1 cellular context compared by ENCODE assay signal in the genomic region with DNA sequence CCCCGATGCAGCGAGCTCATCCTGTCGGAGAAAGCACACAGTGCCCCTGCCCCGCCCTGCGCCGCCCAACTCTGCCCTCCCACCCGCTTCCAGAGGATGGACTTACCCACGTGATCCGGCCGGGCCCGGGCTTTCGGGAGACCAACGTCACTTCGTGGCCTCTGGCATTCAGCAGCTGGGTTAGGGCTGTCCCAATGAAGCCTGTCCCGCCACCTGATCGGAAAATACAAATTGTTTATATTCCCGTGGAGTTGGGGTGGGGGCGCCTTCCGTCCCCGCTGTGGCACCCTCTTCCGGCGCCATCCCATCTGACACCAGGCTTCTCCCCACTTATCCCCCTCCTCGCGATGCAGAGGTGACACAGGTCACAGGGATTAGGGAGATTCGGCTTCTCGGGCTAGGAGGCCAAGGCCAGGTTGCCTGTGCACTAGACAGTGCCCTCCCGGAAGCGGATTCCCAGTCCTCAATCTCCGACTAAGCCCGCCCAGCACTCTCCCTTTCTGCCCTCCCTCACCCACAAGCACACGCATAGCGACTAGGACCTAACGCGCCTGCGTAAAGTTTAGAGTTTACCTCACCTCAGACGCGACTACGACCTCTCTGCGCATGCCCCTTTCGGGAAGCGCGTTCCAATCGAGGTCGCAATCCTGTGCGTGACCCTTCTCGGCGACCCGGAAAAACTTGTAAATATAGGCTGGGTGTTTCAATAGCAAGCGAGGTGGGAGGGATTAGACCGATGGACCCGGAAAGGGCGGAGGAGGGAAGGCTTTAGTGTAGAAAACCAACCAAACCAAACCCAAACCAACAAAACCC.
TF ChIP-seq lines count a peak whose summit lies in the region.

A gene with protein sequence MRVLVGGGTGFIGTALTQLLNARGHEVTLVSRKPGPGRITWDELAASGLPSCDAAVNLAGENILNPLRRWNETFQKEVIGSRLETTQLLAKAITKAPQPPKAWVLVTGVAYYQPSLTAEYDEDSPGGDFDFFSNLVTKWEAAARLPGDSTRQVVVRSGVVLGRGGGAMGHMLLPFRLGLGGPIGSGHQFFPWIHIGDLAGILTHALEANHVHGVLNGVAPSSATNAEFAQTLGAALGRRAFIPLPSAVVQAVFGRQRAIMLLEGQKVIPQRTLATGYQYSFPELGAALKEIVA (minus strand): TSS at position 537 of the 813 bp plus-strand sequence. CDS start 7 bp downstream, at position 530.

TF ChIP-seq in K562, 482 proteins besides CTCF, POLR2A, EP300 and RAD21 (continued from another document):
- TF ChIP-seq, protein P1, sequence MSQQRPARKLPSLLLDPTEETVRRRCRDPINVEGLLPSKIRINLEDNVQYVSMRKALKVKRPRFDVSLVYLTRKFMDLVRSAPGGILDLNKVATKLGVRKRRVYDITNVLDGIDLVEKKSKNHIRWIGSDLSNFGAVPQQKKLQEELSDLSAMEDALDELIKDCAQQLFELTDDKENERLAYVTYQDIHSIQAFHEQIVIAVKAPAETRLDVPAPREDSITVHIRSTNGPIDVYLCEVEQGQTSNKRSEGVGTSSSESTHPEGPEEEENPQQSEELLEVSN (IDR thresholded peaks at IDR 0.05; ENCODE audit: borderline replicate concordance in 1 of 2, extremely low read depth in 1 of 2, insufficient read depth in 1 of 2, insufficient read length in 1 of 2, low read depth in 1 of 2, low read length in 1 of 2, poor library complexity in 1 of 2, severe bottlenecking in 1 of 2) = peak in 1 of 2 experiments; percentile 68
- peak; percentile 43 for TF ChIP-seq JUND (IDR thresholded peaks at IDR 0.05; ENCODE audit: borderline replicate concordance, low read depth, low read length)
- no peak for TF ChIP-seq JUND (tag; IDR thresholded peaks at IDR 0.05; ENCODE audit: borderline replicate concordance, low read depth, low read length)
- 0 out of 2 replicates have a peak, but pooled peaks have one; percentile 18 for TF ChIP-seq HMBOX1 (IDR thresholded peaks at IDR 0.05)
- peak; percentile 48 for TF ChIP-seq RBBP5 (IDR thresholded peaks at IDR 0.05; ENCODE audit: borderline replicate concordance, insufficient read depth, low read length, poor library complexity, severe bottlenecking)
- TF ChIP-seq ETV1 (tag; conservative IDR thresholded peaks at IDR 0.05; ENCODE audit: low read depth) = peak; percentile 63
- no peak for TF ChIP-seq GATAD2B (IDR thresholded peaks at IDR 0.05; ENCODE audit: borderline replicate concordance)
- peak; percentile 23; the same call in 1 of the 2 replicates for TF ChIP-seq HDAC2 (IDR thresholded peaks at IDR 0.05)
- peak; percentile 53 for TF ChIP-seq SAP30 (IDR thresholded peaks at IDR 0.05; ENCODE audit: borderline replicate concordance, insufficient read depth, low read depth, low read length, poor library complexity, severe bottlenecking)
- no peak for TF ChIP-seq RFX5 (IDR thresholded peaks at IDR 0.05; ENCODE audit: low read depth, low read length)
- TF ChIP-seq L3MBTL2 (IDR thresholded peaks at IDR 0.05) = peak; percentile 56; the same call in 1 of the 2 replicates
- TF ChIP-seq MLLT1 (IDR thresholded peaks at IDR 0.05) = peak in 1 of 2 experiments; percentile 8; a peak in 1 of 4 replicates
- TF ChIP-seq MITF (IDR thresholded peaks at IDR 0.05) = no peak
- 0 out of 2 replicates have a peak, but pooled peaks have one; percentile 43 for TF ChIP-seq ZNF589 (CRISPR knock-in tag; IDR thresholded peaks at IDR 0.05; ENCODE audit: low read depth)
- TF ChIP-seq SNIP1 (IDR thresholded peaks at IDR 0.05; ENCODE audit: low read depth) = no peak
- TF ChIP-seq SIX5 (IDR thresholded peaks at IDR 0.05; ENCODE audit: borderline replicate concordance in 1 of 2, insufficient read depth in 1 of 2, low read depth in 1 of 2, low read length in 2 of 2) = 0 out of 4 replicates have a peak, but pooled peaks of 1 of the 2 experiments have one; percentile 20
- TF ChIP-seq ZNF444 (CRISPR knock-in tag; IDR thresholded peaks at IDR 0.05) = no peak
- TF ChIP-seq, protein P2, sequence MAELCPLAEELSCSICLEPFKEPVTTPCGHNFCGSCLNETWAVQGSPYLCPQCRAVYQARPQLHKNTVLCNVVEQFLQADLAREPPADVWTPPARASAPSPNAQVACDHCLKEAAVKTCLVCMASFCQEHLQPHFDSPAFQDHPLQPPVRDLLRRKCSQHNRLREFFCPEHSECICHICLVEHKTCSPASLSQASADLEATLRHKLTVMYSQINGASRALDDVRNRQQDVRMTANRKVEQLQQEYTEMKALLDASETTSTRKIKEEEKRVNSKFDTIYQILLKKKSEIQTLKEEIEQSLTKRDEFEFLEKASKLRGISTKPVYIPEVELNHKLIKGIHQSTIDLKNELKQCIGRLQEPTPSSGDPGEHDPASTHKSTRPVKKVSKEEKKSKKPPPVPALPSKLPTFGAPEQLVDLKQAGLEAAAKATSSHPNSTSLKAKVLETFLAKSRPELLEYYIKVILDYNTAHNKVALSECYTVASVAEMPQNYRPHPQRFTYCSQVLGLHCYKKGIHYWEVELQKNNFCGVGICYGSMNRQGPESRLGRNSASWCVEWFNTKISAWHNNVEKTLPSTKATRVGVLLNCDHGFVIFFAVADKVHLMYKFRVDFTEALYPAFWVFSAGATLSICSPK (IDR thresholded peaks at IDR 0.05; ENCODE audit: borderline replicate concordance) = peak; percentile 28; the same call in 1 of the 2 replicates
- peak; percentile 69 for TF ChIP-seq ESRRA (IDR thresholded peaks at IDR 0.05; ENCODE audit: borderline replicate concordance, low read depth)
